ENCODE assay signal across 20 cellular contexts in the genomic region with DNA sequence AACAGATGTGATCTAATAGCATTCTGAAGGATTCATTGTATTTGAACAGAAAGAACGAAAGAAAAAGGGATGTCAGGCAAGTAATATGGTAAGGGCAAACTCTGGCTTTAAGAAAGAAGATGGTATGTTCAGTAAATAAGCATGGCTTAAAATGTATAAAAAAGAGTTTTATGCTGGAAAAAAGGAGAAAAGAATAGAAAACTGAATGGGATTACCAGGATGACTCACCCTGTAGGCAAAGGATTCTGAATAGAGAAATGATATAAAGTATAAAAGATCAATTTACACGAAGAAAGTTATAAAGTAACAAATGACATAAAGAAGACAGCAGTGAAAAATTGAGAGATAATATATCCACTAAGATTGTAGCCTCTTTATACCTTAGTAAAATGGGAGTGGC. TPM values are rescaled to one million over a fixed set of nuclear protein-coding genes. Genes with fewer than 3 reads are reported as not detected.
DNase-seq lines count a peak whose midpoint lies in the region; ATAC-seq, FAIRE-seq and TF ChIP-seq lines count a peak whose summit lies in the region.
"Had no signal": no experiment of that assay in that cellular context is flagged by ENCODE, and none has a peak within 500 bp of the region (broad histone marks: within the 10 kb centered on the region; RNA-seq: fewer than 3 reads in every experiment).

No MANE protein-coding gene starts in this region.

- no peaks in the 10 kb centered on the region for H4K20me1 ChIP-seq in endothelial cell of umbilical vein (replicated peaks; ENCODE audit: control insufficient read depth, extremely low read depth, insufficient read depth, low read length)

- peaks cover 39% of the 10 kb centered on the region for H3K79me2 ChIP-seq in endothelial cell of umbilical vein (ENCODE audit: control insufficient read depth, insufficient read depth, low read length)

- TF ChIP-seq CTCF in activated CD8-positive, alpha-beta T cell treated with anti-CD3 and anti-CD28 coated beads for 36 hours (IDR thresholded peaks at IDR 0.05) = no peak
- TF ChIP-seq CTCF in HEK293 (tag by site-specific recombination; IDR thresholded peaks at IDR 0.05) (no peak), endothelial cell of umbilical vein (IDR thresholded peaks at IDR 0.05; ENCODE audit: extremely low read depth in 1 of 2, insufficient read depth in 1 of 2, low read depth in 1 of 2, low read length in 2 of 2) (no peak)

- TF ChIP-seq POLR2A in endothelial cell of umbilical vein (IDR thresholded peaks at IDR 0.05; ENCODE audit: low read depth, low read length) = no peak

- DNase-seq in activated CD8-positive, alpha-beta T cell treated with anti-CD3 and anti-CD28 coated beads for 36 hours = no peak
- DNase-seq in activated CD8-positive, alpha-beta T cell treated with anti-CD3 and anti-CD28 coated beads, Interleukin-2, amount 10 ng/mL, durations not matched to agents 7 days and 5 days = no peak
- DNase-seq in CD4-positive, CD25-positive, alpha-beta regulatory T cell = no peak
- no peak for DNase-seq in endothelial cell of umbilical vein (ENCODE audit: low read depth, low spot score)
- DNase-seq in activated gamma-delta T cell (lab: John Stamatoyannopoulos, UW) = no peak
- DNase-seq in foreskin melanocyte = no peak
- DNase-seq: ACHN; CD4-positive, alpha-beta memory T cell; DMS153; DMS79 treated with DMSO at 0.1 percent for 48 hours; EL; HCEC 1CT; IMR-90 had no signal

- H3K27me3 ChIP-seq in CD4-positive, CD25-positive, alpha-beta regulatory T cell (ENCODE audit: control insufficient read depth, insufficient read depth, low read length) = no peaks in the 10 kb centered on the region
- no peaks in the 10 kb centered on the region for H3K27me3 ChIP-seq in endothelial cell of umbilical vein (ENCODE audit: control insufficient read depth in 2 of 2, insufficient read depth in 2 of 2, low read length in 2 of 2)
- H3K27me3 ChIP-seq: BLaER1 treated with 17β-estradiol and CSF1 and Interleukin-3, amounts not matched to agents 10 nM and 100 nM had no signal

- CTCF ChIA-PET in activated CD8-positive, alpha-beta T cell treated with anti-CD3 and anti-CD28 coated beads for 36 hours (lab: Charles Lee) = interaction anchor here (1.2 kb wide), 1 partner anchor 14 kb away, joined by 3 read pairs; no protein-coding TSS in a partner anchor
- CTCF ChIA-PET in activated CD8-positive, alpha-beta T cell treated with anti-CD3 and anti-CD28 coated beads, Interleukin-2, amount 10 ng/mL, durations not matched to agents 7 days and 5 days (lab: Charles Lee) = interaction anchor here (1.7 to 2.0 kb wide), 2 partner anchors 42 kb away, joined by 7 to 11 read pairs; partner anchors contain the start of gene MAML2
- CTCF ChIA-PET in HEK293 (lab: Yijun Ruan, JAX) = interaction anchor here (1.1 kb wide), 1 partner anchor 16 kb away, joined by 3 read pairs; no protein-coding TSS in a partner anchor
- CTCF ChIA-PET in endothelial cell of umbilical vein (lab: Charles Lee) = no interaction called here

- H2AFZ ChIP-seq in endothelial cell of umbilical vein (ENCODE audit: low read depth, low read length) = no peak overlapping the region

- POLR2A ChIA-PET in activated CD8-positive, alpha-beta T cell treated with anti-CD3 and anti-CD28 coated beads for 36 hours (lab: Charles Lee) = no interaction called here
- POLR2A ChIA-PET in activated CD8-positive, alpha-beta T cell treated with anti-CD3 and anti-CD28 coated beads, Interleukin-2, amount 10 ng/mL, durations not matched to agents 7 days and 5 days (lab: Charles Lee) = no interaction called here
- POLR2A ChIA-PET in HEK293 (lab: Yijun Ruan, JAX) = no interaction called here
- POLR2A ChIA-PET in endothelial cell of umbilical vein (lab: Charles Lee) = no interaction called here

- H3K27me3 Mint-ChIP-seq in activated CD8-positive, alpha-beta T cell treated with anti-CD3 and anti-CD28 coated beads for 36 hours = no peaks in the 10 kb centered on the region
- H3K27me3 Mint-ChIP-seq in activated CD8-positive, alpha-beta T cell treated with anti-CD3 and anti-CD28 coated beads, Interleukin-2, amount 10 ng/mL, durations not matched to agents 7 days and 5 days (ENCODE audit: low read depth) = no peaks in the 10 kb centered on the region
- no peaks in the 10 kb centered on the region for H3K27me3 Mint-ChIP-seq in CD4-positive, CD25-positive, alpha-beta regulatory T cell
- H3K27me3 Mint-ChIP-seq: CD4-positive, alpha-beta memory T cell had no signal

- no peaks in the 10 kb centered on the region for H3K9me3 Mint-ChIP-seq in activated CD8-positive, alpha-beta T cell treated with anti-CD3 and anti-CD28 coated beads for 36 hours
- H3K9me3 Mint-ChIP-seq in activated CD8-positive, alpha-beta T cell treated with anti-CD3 and anti-CD28 coated beads, Interleukin-2, amount 10 ng/mL, durations not matched to agents 7 days and 5 days (ENCODE audit: insufficient read depth) = no peaks in the 10 kb centered on the region
- H3K9me3 Mint-ChIP-seq in CD4-positive, CD25-positive, alpha-beta regulatory T cell = peaks cover 0 to 3% (median 0%) of the 10 kb centered on the region in 7 donors

- H3K4me3 ChIP-seq in CD4-positive, CD25-positive, alpha-beta regulatory T cell (ENCODE audit: low read depth, low read length) = no peak overlapping the region
- H3K4me3 ChIP-seq in HEK293 (ENCODE audit: low read depth, low read length) (no peak overlapping the region), endothelial cell of umbilical vein (replicated peaks in 1 of 3; ENCODE audit: insufficient read depth in 1 of 3, low read depth in 1 of 3, low read length in 3 of 3) (no peak overlapping the region)
- H3K4me3 ChIP-seq: BLaER1 treated with 17β-estradiol and CSF1 and Interleukin-3, amounts not matched to agents 10 nM and 100 nM had no signal

- dilution Hi-C loops in endothelial cell of umbilical vein (cut with MboI; ENCODE audit: extremely low pct_ligation_motif_present, low sequenced_read_pairs) = no loop called here

- no peaks in the 10 kb centered on the region for H3K9me1 ChIP-seq in endothelial cell of umbilical vein (replicated peaks; ENCODE audit: control insufficient read depth, extremely low read depth, insufficient read depth, low read length)

- H3K27ac Mint-ChIP-seq in activated CD8-positive, alpha-beta T cell treated with anti-CD3 and anti-CD28 coated beads for 36 hours = peak overlapping the region; percentile 9
- no peak overlapping the region for H3K27ac Mint-ChIP-seq in activated CD8-positive, alpha-beta T cell treated with anti-CD3 and anti-CD28 coated beads, Interleukin-2, amount 10 ng/mL, durations not matched to agents 7 days and 5 days
- peak overlapping the region in 2 of 3 donors; percentile 7 to 9 for H3K27ac Mint-ChIP-seq in CD4-positive, CD25-positive, alpha-beta regulatory T cell

- peaks cover 31% of the 10 kb centered on the region for H3K36me3 Mint-ChIP-seq in activated CD8-positive, alpha-beta T cell treated with anti-CD3 and anti-CD28 coated beads for 36 hours (ENCODE audit: low read depth)
- peaks cover 49% of the 10 kb centered on the region for H3K36me3 Mint-ChIP-seq in activated CD8-positive, alpha-beta T cell treated with anti-CD3 and anti-CD28 coated beads, Interleukin-2, amount 10 ng/mL, durations not matched to agents 7 days and 5 days (ENCODE audit: low read depth)
- H3K36me3 Mint-ChIP-seq in CD4-positive, CD25-positive, alpha-beta regulatory T cell = peaks cover 16% of the 10 kb centered on the region

- H3K9me3 ChIP-seq in CD4-positive, CD25-positive, alpha-beta regulatory T cell (ENCODE audit: control insufficient read depth in 2 of 2, low read length in 2 of 2) = no peaks in the 10 kb centered on the region
- no peaks in the 10 kb centered on the region for H3K9me3 ChIP-seq in HEK293 (ENCODE audit: control insufficient read depth, insufficient read depth, low read depth, low read length)
- no peaks in the 10 kb centered on the region for H3K9me3 ChIP-seq in endothelial cell of umbilical vein (replicated peaks; ENCODE audit: control insufficient read depth, insufficient read depth, low read length)
- H3K9me3 ChIP-seq: BLaER1 treated with 17β-estradiol and CSF1 and Interleukin-3, amounts not matched to agents 10 nM and 100 nM had no signal

- no peak overlapping the region for H3K4me3 Mint-ChIP-seq in activated CD8-positive, alpha-beta T cell treated with anti-CD3 and anti-CD28 coated beads for 36 hours
- no peak overlapping the region for H3K4me3 Mint-ChIP-seq in activated CD8-positive, alpha-beta T cell treated with anti-CD3 and anti-CD28 coated beads, Interleukin-2, amount 10 ng/mL, durations not matched to agents 7 days and 5 days
- peak overlapping the region in 2 of 4 donors; percentile 6 to 7 for H3K4me3 Mint-ChIP-seq in CD4-positive, CD25-positive, alpha-beta regulatory T cell

- intact Hi-C loops in activated CD8-positive, alpha-beta T cell treated with anti-CD3 and anti-CD28 coated beads for 36 hours (cut with micrococcal nuclease) = no loop called here
- intact Hi-C loops in endothelial cell of umbilical vein (cut with micrococcal nuclease) = no loop called here

- BruUV-seq in endothelial cell of umbilical vein (replicated peaks; lab: Mats Ljungman, UMichigan) = no TSS peak

- FAIRE-seq in endothelial cell of umbilical vein (lab: Jason Lieb, UNC) = no peak
- FAIRE-seq: G401.6, GM12891, GM19239, H1 had no signal

- H3K4me1 Mint-ChIP-seq in activated CD8-positive, alpha-beta T cell treated with anti-CD3 and anti-CD28 coated beads for 36 hours (ENCODE audit: low read depth) = peaks cover 37% of the 10 kb centered on the region
- peaks cover 39% of the 10 kb centered on the region for H3K4me1 Mint-ChIP-seq in activated CD8-positive, alpha-beta T cell treated with anti-CD3 and anti-CD28 coated beads, Interleukin-2, amount 10 ng/mL, durations not matched to agents 7 days and 5 days (ENCODE audit: low read depth)
- peaks cover 41 to 51% (median 45%) of the 10 kb centered on the region in 4 donors for H3K4me1 Mint-ChIP-seq in CD4-positive, CD25-positive, alpha-beta regulatory T cell

- ATAC-seq in activated CD8-positive, alpha-beta T cell treated with anti-CD3 and anti-CD28 coated beads for 36 hours = no peak
- ATAC-seq in activated CD8-positive, alpha-beta T cell treated with anti-CD3 and anti-CD28 coated beads, Interleukin-2, amount 10 ng/mL, durations not matched to agents 7 days and 5 days = no peak
- ATAC-seq in CD4-positive, CD25-positive, alpha-beta regulatory T cell (ENCODE audit: low read depth in 2 of 2) = no peak
- no peak for ATAC-seq in HG03097 (IDR thresholded peaks at IDR 0.05; ENCODE audit: low FRiP score, unreplicated experiment)

- H3K4me2 ChIP-seq in endothelial cell of umbilical vein (ENCODE audit: insufficient read depth, low read length) = no peak overlapping the region
- H3K4me2 ChIP-seq: BLaER1 treated with 17β-estradiol and CSF1 and Interleukin-3, amounts not matched to agents 10 nM and 100 nM had no signal

- H3K27ac ChIP-seq in CD4-positive, CD25-positive, alpha-beta regulatory T cell (ENCODE audit: insufficient read depth, low read length, poor library complexity, severe bottlenecking) = no peak overlapping the region
- H3K27ac ChIP-seq in HEK293 (ENCODE audit: extremely low read depth, low read depth, low read length) = no peak overlapping the region
- no peak overlapping the region for H3K27ac ChIP-seq in endothelial cell of umbilical vein (ENCODE audit: insufficient read depth, low read depth, low read length)
- H3K27ac ChIP-seq: BLaER1 treated with 17β-estradiol and CSF1 and Interleukin-3, amounts not matched to agents 10 nM and 100 nM had no signal

- H3K9ac ChIP-seq in endothelial cell of umbilical vein (replicated peaks; ENCODE audit: extremely low read depth, insufficient read depth, low read length) = no peak overlapping the region
- H3K9ac ChIP-seq: BLaER1 treated with 17β-estradiol and CSF1 and Interleukin-3, amounts not matched to agents 10 nM and 100 nM had no signal

- peaks cover 24% of the 10 kb centered on the region for H3K4me1 ChIP-seq in CD4-positive, CD25-positive, alpha-beta regulatory T cell (ENCODE audit: control insufficient read depth, insufficient read depth, low read length, poor library complexity, severe bottlenecking)
- H3K4me1 ChIP-seq in HEK293 (ENCODE audit: control insufficient read depth, insufficient read depth, low read length) (no peaks in the 10 kb centered on the region), endothelial cell of umbilical vein (ENCODE audit: control insufficient read depth, extremely low read depth, insufficient read depth, low read length) (peaks cover 12% of the 10 kb centered on the region)

- H3K36me3 ChIP-seq in CD4-positive, CD25-positive, alpha-beta regulatory T cell (ENCODE audit: control insufficient read depth, insufficient read depth, low read length) = peaks cover 30% of the 10 kb centered on the region
- H3K36me3 ChIP-seq in HEK293 (ENCODE audit: control insufficient read depth in 2 of 2, insufficient read depth in 1 of 2, low read length in 2 of 2) (peaks cover 0 to 38% of the 10 kb centered on the region in 2 experiments; a peak in 1 of 3 replicates), endothelial cell of umbilical vein (ENCODE audit: control insufficient read depth in 2 of 2, extremely low read depth in 1 of 2, insufficient read depth in 2 of 2, low read length in 2 of 2) (peaks cover 0 to 11% of the 10 kb centered on the region in 2 experiments)

RNA-seq across cellular contexts. Expression of gene CCDC82, which starts 4.5 kb away (rescaled TPM):
- 10 to 100 TPM; 25.3 to 27.0 TPM for total RNA-seq in activated CD8-positive, alpha-beta T cell treated with anti-CD3 and anti-CD28 coated beads for 36 hours
- total RNA-seq in activated CD8-positive, alpha-beta T cell treated with anti-CD3 and anti-CD28 coated beads, Interleukin-2, amount 10 ng/mL, durations not matched to agents 7 days and 5 days = 10 to 100 TPM; 35.7 to 37.5 TPM
- 37.3 TPM for total RNA-seq in CD4-positive, CD25-positive, alpha-beta regulatory T cell
- polyA plus RNA-seq in CD4-positive, CD25-positive, alpha-beta regulatory T cell = 10 to 100 TPM; 22.2 to 27.8 (median 24.8) TPM
- 32.8 and 33.4 TPM in 2 replicates for total RNA-seq in endothelial cell of umbilical vein
- polyA plus RNA-seq in endothelial cell of umbilical vein = 5.2 and 8.1 TPM in 2 replicates
- 8.0 and 8.4 TPM in 2 replicates for polyA plus RNA-seq in endothelial cell of umbilical vein (2011; cell fraction: cytosol; rRNA removed)
- 32.7 and 50.6 TPM in 2 replicates for polyA plus RNA-seq in endothelial cell of umbilical vein (2011; cell fraction: nucleus; rRNA removed)
- polyA plus RNA-seq in endothelial cell of umbilical vein (2012) = 28.6 and 40.1 TPM in 2 replicates
- 9.6 and 11.0 TPM in 2 replicates for polyA minus RNA-seq in endothelial cell of umbilical vein
- polyA minus RNA-seq in endothelial cell of umbilical vein (2011; cell fraction: cytosol; rRNA and poly(A)+ RNA removed) = 5.4 TPM
- 45.1 and 62.5 TPM in 2 replicates for polyA minus RNA-seq in endothelial cell of umbilical vein (2011; cell fraction: nucleus; rRNA and poly(A)+ RNA removed)

RNA-seq across cellular contexts. Expression of gene JRKL, which starts 4.6 kb away (rescaled TPM):
- 10 to 100 TPM; 13.3 to 13.5 TPM for total RNA-seq in activated CD8-positive, alpha-beta T cell treated with anti-CD3 and anti-CD28 coated beads for 36 hours
- 10 to 100 TPM in 1 of 2 experiments, 1 to 10 TPM in 1; 9.4 to 10.3 TPM for total RNA-seq in activated CD8-positive, alpha-beta T cell treated with anti-CD3 and anti-CD28 coated beads, Interleukin-2, amount 10 ng/mL, durations not matched to agents 7 days and 5 days
- total RNA-seq in CD4-positive, CD25-positive, alpha-beta regulatory T cell = 4.4 TPM
- polyA plus RNA-seq in CD4-positive, CD25-positive, alpha-beta regulatory T cell = 1 to 10 TPM; 2.1 to 5.3 (median 3.2) TPM
- total RNA-seq in endothelial cell of umbilical vein = 7.0 and 7.6 TPM in 2 replicates
- 0.75 and 1.4 TPM in 2 replicates for polyA plus RNA-seq in endothelial cell of umbilical vein
- polyA plus RNA-seq in endothelial cell of umbilical vein (2011; cell fraction: cytosol; rRNA removed) = 1.8 and 2.0 TPM in 2 replicates
- 1.8 and 3.0 TPM in 2 replicates for polyA plus RNA-seq in endothelial cell of umbilical vein (2011; cell fraction: nucleus; rRNA removed)
- polyA plus RNA-seq in endothelial cell of umbilical vein (2012) = 7.7 and 8.6 TPM in 2 replicates
- polyA minus RNA-seq in endothelial cell of umbilical vein = 2.6 and 3.5 TPM in 2 replicates
- 2.0 TPM for polyA minus RNA-seq in endothelial cell of umbilical vein (2011; cell fraction: cytosol; rRNA and poly(A)+ RNA removed)
- polyA minus RNA-seq in endothelial cell of umbilical vein (2011; cell fraction: nucleus; rRNA and poly(A)+ RNA removed) = 1.7 and 2.9 TPM in 2 replicates

RNA-seq across cellular contexts. Expression of gene MAML2, which starts 42.2 kb away (rescaled TPM):
- total RNA-seq in activated CD8-positive, alpha-beta T cell treated with anti-CD3 and anti-CD28 coated beads for 36 hours = 10 to 100 TPM; 11.8 to 12.5 TPM
- total RNA-seq in activated CD8-positive, alpha-beta T cell treated with anti-CD3 and anti-CD28 coated beads, Interleukin-2, amount 10 ng/mL, durations not matched to agents 7 days and 5 days = 10 to 100 TPM; 14.7 to 15.5 TPM
- 35.6 TPM for total RNA-seq in CD4-positive, CD25-positive, alpha-beta regulatory T cell
- 1 to 10 TPM; 4.1 to 9.3 (median 7.8) TPM for polyA plus RNA-seq in CD4-positive, CD25-positive, alpha-beta regulatory T cell
- 16.8 and 17.1 TPM in 2 replicates for total RNA-seq in endothelial cell of umbilical vein
- 12.4 and 15.9 TPM in 2 replicates for polyA plus RNA-seq in endothelial cell of umbilical vein
- polyA plus RNA-seq in endothelial cell of umbilical vein (2011; cell fraction: cytosol; rRNA removed) = 9.5 and 10.3 TPM in 2 replicates
- 13.0 and 13.3 TPM in 2 replicates for polyA plus RNA-seq in endothelial cell of umbilical vein (2011; cell fraction: nucleus; rRNA removed)
- polyA plus RNA-seq in endothelial cell of umbilical vein (2012) = 6.1 and 8.9 TPM in 2 replicates
- polyA minus RNA-seq in endothelial cell of umbilical vein = 28.1 and 29.1 TPM in 2 replicates
- polyA minus RNA-seq in endothelial cell of umbilical vein (2011; cell fraction: cytosol; rRNA and poly(A)+ RNA removed) = 0.92 TPM
- polyA minus RNA-seq in endothelial cell of umbilical vein (2011; cell fraction: nucleus; rRNA and poly(A)+ RNA removed) = 38.9 and 40.4 TPM in 2 replicates
